1 cellular context compared by ENCODE assay signal in the genomic region with DNA sequence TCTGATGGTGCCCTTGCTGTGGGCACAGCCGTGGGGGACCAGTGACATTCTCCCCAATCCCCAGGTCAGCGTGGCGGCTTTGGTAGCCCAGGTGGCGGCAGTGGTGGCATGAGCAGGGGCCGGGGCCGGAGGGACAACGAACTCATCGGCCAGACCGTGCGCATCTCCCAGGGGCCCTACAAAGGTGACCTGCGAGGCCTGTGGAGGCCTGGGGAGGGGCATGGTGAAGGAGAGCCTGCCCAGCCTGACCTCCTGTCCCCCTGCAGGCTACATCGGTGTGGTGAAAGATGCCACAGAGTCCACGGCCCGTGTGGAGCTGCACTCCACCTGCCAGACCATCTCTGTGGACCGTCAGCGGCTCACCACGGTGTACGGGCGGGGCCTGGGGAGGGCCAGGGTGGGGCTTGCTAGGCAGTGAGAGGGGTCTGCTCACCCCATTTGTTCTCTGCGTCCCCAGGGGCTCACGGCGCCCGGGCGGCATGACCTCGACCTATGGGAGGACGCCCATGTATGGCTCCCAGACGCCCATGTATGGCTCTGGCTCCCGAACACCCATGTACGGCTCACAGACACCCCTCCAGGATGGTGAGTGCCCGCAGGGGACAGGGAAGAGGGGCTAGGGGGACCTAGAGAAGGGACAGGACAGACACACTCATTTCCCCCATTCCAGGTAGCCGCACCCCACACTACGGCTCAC.
TF ChIP-seq lines count a peak whose summit lies in the region.

No MANE protein-coding gene starts in this region.

TF ChIP-seq in H1, 55 proteins besides CTCF, POLR2A, EP300 and RAD21:
- TF ChIP-seq TBP (IDR thresholded peaks at IDR 0.05; ENCODE audit: low read depth, low read length) (no peak), TAF7 (optimal IDR thresholded peaks at IDR 0.05; ENCODE audit: borderline replicate concordance, low read depth, low read length) (no peak), POLR2AphosphoS5 (IDR thresholded peaks at IDR 0.05; ENCODE audit: low read depth, low read length) (no peak), KDM1A (IDR thresholded peaks at IDR 0.05; ENCODE audit: borderline replicate concordance, low read length) (no peak)
TF ChIP-seq in H1: peak in this region for 0.
